Comparison of ENCODE assay signal across 8 cellular contexts in the genomic region with DNA sequence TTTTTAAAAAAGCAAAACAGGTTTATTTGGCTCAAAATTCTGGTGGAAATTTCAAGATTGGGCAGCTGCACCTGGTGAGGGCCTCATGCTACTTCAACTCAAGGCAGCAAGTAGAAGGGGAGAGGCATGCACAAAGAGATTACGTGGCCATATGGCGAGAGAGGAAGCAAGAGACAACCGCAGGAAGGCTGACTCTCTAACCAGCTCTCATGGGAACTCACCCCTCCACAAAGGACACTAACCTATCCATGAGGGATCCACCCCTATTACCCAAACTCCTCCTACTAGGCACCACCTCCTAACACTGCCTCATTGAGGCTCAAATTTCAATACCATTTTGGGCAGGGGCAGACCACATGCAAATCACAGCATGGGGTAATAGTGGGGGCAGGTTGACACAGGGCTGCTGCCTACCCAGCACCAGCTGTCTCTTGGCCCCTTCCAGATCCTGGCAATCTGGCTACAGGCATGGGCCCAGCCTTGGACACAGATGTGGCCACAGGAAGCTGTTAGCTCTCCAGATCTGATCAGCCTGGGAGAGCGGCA. TPM values are rescaled to one million over a fixed set of nuclear protein-coding genes. Genes with fewer than 3 reads are reported as not detected.
DNase-seq lines count a peak whose midpoint lies in the region; ATAC-seq and TF ChIP-seq lines count a peak whose summit lies in the region.

No MANE protein-coding gene starts in this region.

- TF ChIP-seq CTCF in NB4 (IDR thresholded peaks at IDR 0.05; ENCODE audit: low read depth, low read length): no peak

- CTCF ChIA-PET in activated naive CD4-positive, alpha-beta T cell treated with anti-CD3 and anti-CD28 coated beads for 36 hours (lab: Charles Lee): interaction anchor here (0.5 to 2.5 kb wide), 3 partner anchors 15 to 71 kb away, joined by 4 to 11 read pairs (median 5); no protein-coding TSS in a partner anchor

- H3K4me1 ChIP-seq in mesenchymal stem cell (ENCODE audit: control insufficient read depth, insufficient read depth, low read depth, low read length): peaks cover 46% of the 10 kb centered on the region

- H3K27me3 ChIP-seq in mesenchymal stem cell (ENCODE audit: control insufficient read depth in 1 of 2, insufficient read depth in 1 of 2, low read length in 2 of 2): no peaks in the 10 kb centered on the region

- peaks cover 10% of the 10 kb centered on the region for H3K36me3 Mint-ChIP-seq in activated naive CD4-positive, alpha-beta T cell treated with anti-CD3 and anti-CD28 coated beads for 36 hours (ENCODE audit: low read depth)
- H3K36me3 Mint-ChIP-seq in activated T-helper 1 cell treated with anti-CD3 and anti-CD28 coated beads, Interleukin-12 subunit alpha, Interleukin-12 subunit beta, Interleukin-2, Interleukin-4 antibody, amounts not matched to agents 30 ng/mL and 10 ng/mL and 1 ng/mL, durations not matched to agents 14 hours and 24 hours and 36 hours (ENCODE audit: low read depth): peaks cover 13% of the 10 kb centered on the region

- DNase-seq in activated naive CD4-positive, alpha-beta T cell treated with anti-CD3 and anti-CD28 coated beads for 36 hours: no peak
- DNase-seq in activated naive CD4-positive, alpha-beta T cell (lab: John Stamatoyannopoulos, UW): no peak
- peak; percentile 99 for DNase-seq in NB4 (ENCODE audit: low read depth)
- no peak for DNase-seq in activated T-helper 1 cell treated with anti-CD3 and anti-CD28 coated beads, Interleukin-12 subunit alpha, Interleukin-12 subunit beta, Interleukin-2, Interleukin-4 antibody, amounts not matched to agents 30 ng/mL and 10 ng/mL and 1 ng/mL, durations not matched to agents 14 hours and 24 hours and 36 hours (ENCODE audit: low spot score)
- peak; percentile 40 for DNase-seq in mesenchymal stem cell
- DNase-seq in COR-L47 (lab: John Stamatoyannopoulos, UW): no peak
- DNase-seq in superior temporal gyrus (ENCODE audit: extremely low spot score): no peak

- no peak overlapping the region for H2AFZ ChIP-seq in mesenchymal stem cell (ENCODE audit: low read depth, low read length)

- H3K23ac ChIP-seq in mesenchymal stem cell (ENCODE audit: low read length in 2 of 2): no peak overlapping the region

- no peak overlapping the region for H2AK5ac ChIP-seq in mesenchymal stem cell (ENCODE audit: low read length, severe bottlenecking)

- no peak for TF ChIP-seq POLR2A in NB4 (IDR thresholded peaks at IDR 0.05; ENCODE audit: extremely low read depth, insufficient read length)

- H3K4me2 ChIP-seq in mesenchymal stem cell (ENCODE audit: low read length, poor library complexity, severe bottlenecking): no peak overlapping the region

- H3K4me3 ChIP-seq in NB4 (ENCODE audit: low read depth, low read length) (peak overlapping the region; percentile 81), mesenchymal stem cell (ENCODE audit: insufficient read depth in 1 of 2, low read depth in 1 of 2, low read length in 2 of 2) (peak overlapping the region in 1 of 2 experiments; percentile 99)

- no peak overlapping the region for H4K91ac ChIP-seq in mesenchymal stem cell (ENCODE audit: low read length)

- H3K4ac ChIP-seq in mesenchymal stem cell (ENCODE audit: low read depth in 1 of 2, low read length in 2 of 2): no peak overlapping the region

- H3K36me3 ChIP-seq in mesenchymal stem cell (ENCODE audit: control insufficient read depth in 1 of 2, insufficient read depth in 2 of 2, low read depth in 1 of 2, low read length in 2 of 2): peaks cover 4 to 9% of the 10 kb centered on the region in 2 experiments

- H2BK5ac ChIP-seq in mesenchymal stem cell (ENCODE audit: low read depth, low read length, poor library complexity, severe bottlenecking): no peak overlapping the region

- H3K14ac ChIP-seq in mesenchymal stem cell (ENCODE audit: low read length in 2 of 2): no peak overlapping the region

- H3K27me3 Mint-ChIP-seq in activated naive CD4-positive, alpha-beta T cell treated with anti-CD3 and anti-CD28 coated beads for 36 hours (ENCODE audit: low read depth): no peaks in the 10 kb centered on the region
- H3K27me3 Mint-ChIP-seq in activated T-helper 1 cell treated with anti-CD3 and anti-CD28 coated beads, Interleukin-12 subunit alpha, Interleukin-12 subunit beta, Interleukin-2, Interleukin-4 antibody, amounts not matched to agents 30 ng/mL and 10 ng/mL and 1 ng/mL, durations not matched to agents 14 hours and 24 hours and 36 hours (ENCODE audit: insufficient read depth): no peaks in the 10 kb centered on the region

- peak; percentile 51 for ATAC-seq in HG02588 (IDR thresholded peaks at IDR 0.05; ENCODE audit: unreplicated experiment)

- H2BK12ac ChIP-seq in mesenchymal stem cell (ENCODE audit: low read length in 2 of 2): no peak overlapping the region

- intact Hi-C loops in activated naive CD4-positive, alpha-beta T cell treated with anti-CD3 and anti-CD28 coated beads for 36 hours (cut with micrococcal nuclease): no loop called here
- intact Hi-C loops in activated T-helper 1 cell treated with anti-CD3 and anti-CD28 coated beads, Interleukin-12 subunit alpha, Interleukin-12 subunit beta, Interleukin-2, Interleukin-4 antibody, amounts not matched to agents 30 ng/mL and 10 ng/mL and 1 ng/mL, durations not matched to agents 14 hours and 24 hours and 36 hours (cut with micrococcal nuclease): no loop called here

- peaks cover 24% of the 10 kb centered on the region for H3K79me1 ChIP-seq in mesenchymal stem cell (replicated peaks; ENCODE audit: low read length, poor library complexity, severe bottlenecking)

- peaks cover 2% of the 10 kb centered on the region for H3K9me3 Mint-ChIP-seq in activated naive CD4-positive, alpha-beta T cell treated with anti-CD3 and anti-CD28 coated beads for 36 hours
- no peaks in the 10 kb centered on the region for H3K9me3 Mint-ChIP-seq in activated T-helper 1 cell treated with anti-CD3 and anti-CD28 coated beads, Interleukin-12 subunit alpha, Interleukin-12 subunit beta, Interleukin-2, Interleukin-4 antibody, amounts not matched to agents 30 ng/mL and 10 ng/mL and 1 ng/mL, durations not matched to agents 14 hours and 24 hours and 36 hours

- H3K4me1 Mint-ChIP-seq in activated naive CD4-positive, alpha-beta T cell treated with anti-CD3 and anti-CD28 coated beads for 36 hours (ENCODE audit: low read depth): peaks cover 54% of the 10 kb centered on the region
- H3K4me1 Mint-ChIP-seq in activated T-helper 1 cell treated with anti-CD3 and anti-CD28 coated beads, Interleukin-12 subunit alpha, Interleukin-12 subunit beta, Interleukin-2, Interleukin-4 antibody, amounts not matched to agents 30 ng/mL and 10 ng/mL and 1 ng/mL, durations not matched to agents 14 hours and 24 hours and 36 hours (ENCODE audit: low read depth): peaks cover 48% of the 10 kb centered on the region

- no peaks in the 10 kb centered on the region for H3K9me3 ChIP-seq in mesenchymal stem cell (ENCODE audit: control insufficient read depth, low read length)

- no peak overlapping the region for H3K27ac ChIP-seq in mesenchymal stem cell (ENCODE audit: low read length, poor library complexity, severe bottlenecking)

- no peak overlapping the region for H2BK120ac ChIP-seq in mesenchymal stem cell (ENCODE audit: low read depth, low read length)

- no peak overlapping the region for H3K27ac Mint-ChIP-seq in activated naive CD4-positive, alpha-beta T cell treated with anti-CD3 and anti-CD28 coated beads for 36 hours
- H3K27ac Mint-ChIP-seq in activated T-helper 1 cell treated with anti-CD3 and anti-CD28 coated beads, Interleukin-12 subunit alpha, Interleukin-12 subunit beta, Interleukin-2, Interleukin-4 antibody, amounts not matched to agents 30 ng/mL and 10 ng/mL and 1 ng/mL, durations not matched to agents 14 hours and 24 hours and 36 hours: peak overlapping the region; percentile 32

- H3K4me3 Mint-ChIP-seq in activated naive CD4-positive, alpha-beta T cell treated with anti-CD3 and anti-CD28 coated beads for 36 hours: peak overlapping the region; percentile 92
- peak overlapping the region; percentile 92 for H3K4me3 Mint-ChIP-seq in activated T-helper 1 cell treated with anti-CD3 and anti-CD28 coated beads, Interleukin-12 subunit alpha, Interleukin-12 subunit beta, Interleukin-2, Interleukin-4 antibody, amounts not matched to agents 30 ng/mL and 10 ng/mL and 1 ng/mL, durations not matched to agents 14 hours and 24 hours and 36 hours

- H3K18ac ChIP-seq in mesenchymal stem cell (ENCODE audit: low read depth in 1 of 2, low read length in 2 of 2): no peak overlapping the region

- H2BK15ac ChIP-seq in mesenchymal stem cell (ENCODE audit: low read depth, poor library complexity, severe bottlenecking): no peak overlapping the region

- H4K8ac ChIP-seq in mesenchymal stem cell (ENCODE audit: low read length): no peak overlapping the region

- H3K9ac ChIP-seq in mesenchymal stem cell (ENCODE audit: low read length): peak overlapping the region; percentile 98

- 83% methylated on average over 4 of the region's 4 CpGs for WGBS in mesenchymal stem cell

RNA-seq across cellular contexts. Expression of gene CAPN10, which starts 2.0 kb away (rescaled TPM):
- 10 to 100 TPM; 24.9 to 28.5 TPM for total RNA-seq in activated naive CD4-positive, alpha-beta T cell treated with anti-CD3 and anti-CD28 coated beads for 36 hours
- 49.8 and 55.4 TPM in 2 replicates for total RNA-seq in activated T-helper 1 cell treated with anti-CD3 and anti-CD28 coated beads, Interleukin-12 subunit alpha, Interleukin-12 subunit beta, Interleukin-2, Interleukin-4 antibody, amounts not matched to agents 30 ng/mL and 10 ng/mL and 1 ng/mL, durations not matched to agents 14 hours and 24 hours and 36 hours
- polyA plus RNA-seq in mesenchymal stem cell (2013, experiment 1 of 2): 8.9 TPM
- polyA plus RNA-seq in mesenchymal stem cell (2013, experiment 2 of 2): 8.8 TPM

RNA-seq across cellular contexts. Expression of gene RNPEPL1, which starts 16.3 kb away (rescaled TPM):
- total RNA-seq in activated naive CD4-positive, alpha-beta T cell treated with anti-CD3 and anti-CD28 coated beads for 36 hours: 10 to 100 TPM; 40.3 to 44.3 TPM
- 61.8 and 62.8 TPM in 2 replicates for total RNA-seq in activated T-helper 1 cell treated with anti-CD3 and anti-CD28 coated beads, Interleukin-12 subunit alpha, Interleukin-12 subunit beta, Interleukin-2, Interleukin-4 antibody, amounts not matched to agents 30 ng/mL and 10 ng/mL and 1 ng/mL, durations not matched to agents 14 hours and 24 hours and 36 hours
- polyA plus RNA-seq in mesenchymal stem cell (2013, experiment 1 of 2): 42.6 TPM
- polyA plus RNA-seq in mesenchymal stem cell (2013, experiment 2 of 2): 43.8 TPM

RNA-seq across cellular contexts. Expression of gene DUSP28, which starts 24.4 kb away (rescaled TPM):
- total RNA-seq in activated naive CD4-positive, alpha-beta T cell treated with anti-CD3 and anti-CD28 coated beads for 36 hours: 1 to 10 TPM; 5.1 to 5.6 TPM
- total RNA-seq in activated T-helper 1 cell treated with anti-CD3 and anti-CD28 coated beads, Interleukin-12 subunit alpha, Interleukin-12 subunit beta, Interleukin-2, Interleukin-4 antibody, amounts not matched to agents 30 ng/mL and 10 ng/mL and 1 ng/mL, durations not matched to agents 14 hours and 24 hours and 36 hours: 8.6 and 10.7 TPM in 2 replicates
- polyA plus RNA-seq in mesenchymal stem cell (2013, experiment 1 of 2): 3.5 TPM
- 4.1 TPM for polyA plus RNA-seq in mesenchymal stem cell (2013, experiment 2 of 2)

RNA-seq across cellular contexts. Expression of gene ANKMY1, which starts 26.8 kb away (rescaled TPM):
- total RNA-seq in activated naive CD4-positive, alpha-beta T cell treated with anti-CD3 and anti-CD28 coated beads for 36 hours: 10 to 100 TPM; 17.0 to 17.4 TPM
- total RNA-seq in activated T-helper 1 cell treated with anti-CD3 and anti-CD28 coated beads, Interleukin-12 subunit alpha, Interleukin-12 subunit beta, Interleukin-2, Interleukin-4 antibody, amounts not matched to agents 30 ng/mL and 10 ng/mL and 1 ng/mL, durations not matched to agents 14 hours and 24 hours and 36 hours: 21.9 and 25.2 TPM in 2 replicates
- 3.6 TPM for polyA plus RNA-seq in mesenchymal stem cell (2013, experiment 1 of 2)
- 2.7 TPM for polyA plus RNA-seq in mesenchymal stem cell (2013, experiment 2 of 2)

RNA-seq across cellular contexts. Expression of gene GPR35, which starts 40.7 kb away (rescaled TPM):
- 1 to 10 TPM; 2.5 to 2.6 TPM for total RNA-seq in activated naive CD4-positive, alpha-beta T cell treated with anti-CD3 and anti-CD28 coated beads for 36 hours
- total RNA-seq in activated T-helper 1 cell treated with anti-CD3 and anti-CD28 coated beads, Interleukin-12 subunit alpha, Interleukin-12 subunit beta, Interleukin-2, Interleukin-4 antibody, amounts not matched to agents 30 ng/mL and 10 ng/mL and 1 ng/mL, durations not matched to agents 14 hours and 24 hours and 36 hours: 7.6 and 8.2 TPM in 2 replicates
- 0.15 TPM for polyA plus RNA-seq in mesenchymal stem cell (2013, experiment 1 of 2)
- 0.21 TPM for polyA plus RNA-seq in mesenchymal stem cell (2013, experiment 2 of 2)

Comparison
In these comparisons a context has a peak if more than half of its experiments do, and no peak if none do; other contexts are left out.
1. DNase-seq: peak in NB4 (single experiment) and mesenchymal stem cell (single experiment); none in activated naive CD4-positive, alpha-beta T cell treated with anti-CD3 and anti-CD28 coated beads for 36 hours (single experiment), activated naive CD4-positive, alpha-beta T cell (0 of 4), activated T-helper 1 cell treated with anti-CD3 and anti-CD28 coated beads, Interleukin-12 subunit alpha, Interleukin-12 subunit beta, Interleukin-2, Interleukin-4 antibody, amounts not matched to agents 30 ng/mL and 10 ng/mL and 1 ng/mL, durations not matched to agents 14 hours and 24 hours and 36 hours (single experiment), COR-L47 (single experiment) and superior temporal gyrus (single experiment).